Comparison of ENCODE assay signal across 27 cellular contexts in genomic region chr3:66532160-66532587, GRCh38.
"Had no signal": no experiment of that assay in that cellular context is flagged by ENCODE, and none has a peak within 500 bp of the region (broad histone marks: within the 10 kb centered on the region; RNA-seq: fewer than 3 reads in every experiment).

No MANE protein-coding gene starts in this region.

- H3K27ac Mint-ChIP-seq: activated CD4-positive, alpha-beta memory T cell treated with anti-CD3 and anti-CD28 coated beads, Interleukin-2, amount 10 ng/mL, durations not matched to agents 7 days and 5 days; activated CD4-positive, alpha-beta T cell treated with anti-CD3 and anti-CD28 coated beads, Interleukin-2, amount 10 ng/mL, durations not matched to agents 24 days and 14 days; activated CD8-positive, alpha-beta memory T cell treated with anti-CD3 and anti-CD28 coated beads, Interleukin-2, amount 10 ng/mL, durations not matched to agents 7 days and 5 days; activated naive CD8-positive, alpha-beta T cell treated with anti-CD3 and anti-CD28 coated beads, Interleukin-2, amount 50 U/mL, for 24 hours; stimulated activated memory B cell treated with anti-CD40 and anti-IgM and Interleukin-4, amounts not matched to agents 10 μg/mL and 1 μg/mL and 100 μg/mL, for 72 hours; T-helper 1 cell treated with Interleukin-12 subunit alpha and Interleukin-12 subunit beta and Interleukin-4 antibody, amounts not matched to agents 30 μg/mL and 1 μg/mL, for 36 hours had no signal

- H3K4me3 ChIP-seq: coronary artery, esophagus squamous epithelium, gastrocnemius medialis, mucosa of descending colon, sigmoid colon, smooth muscle cell, stomach, suprapubic skin, tibial nerve, uterus had no signal

- H3K36me3 ChIP-seq: esophagus squamous epithelium, gastrocnemius medialis, sigmoid colon, stomach, suprapubic skin, tibial nerve, uterus had no signal

- H3K4me3 Mint-ChIP-seq: activated CD4-positive, alpha-beta memory T cell treated with anti-CD3 and anti-CD28 coated beads, Interleukin-2, amount 10 ng/mL, durations not matched to agents 7 days and 5 days; activated CD4-positive, alpha-beta T cell treated with anti-CD3 and anti-CD28 coated beads, Interleukin-2, amount 10 ng/mL, durations not matched to agents 24 days and 14 days; activated CD8-positive, alpha-beta memory T cell treated with anti-CD3 and anti-CD28 coated beads, Interleukin-2, amount 10 ng/mL, durations not matched to agents 7 days and 5 days; activated naive CD8-positive, alpha-beta T cell treated with anti-CD3 and anti-CD28 coated beads, Interleukin-2, amount 50 U/mL, for 24 hours; memory B cell; stimulated activated memory B cell treated with anti-CD40 and anti-IgM and Interleukin-4, amounts not matched to agents 10 μg/mL and 1 μg/mL and 100 μg/mL, for 72 hours; T-helper 1 cell treated with Interleukin-12 subunit alpha and Interleukin-12 subunit beta and Interleukin-4 antibody, amounts not matched to agents 30 μg/mL and 1 μg/mL, for 36 hours had no signal

- H3K27ac ChIP-seq: coronary artery, esophagus squamous epithelium, gastrocnemius medialis, sigmoid colon, stomach, suprapubic skin, tibial nerve, uterus had no signal

- H3K9me3 ChIP-seq: esophagus squamous epithelium, gastrocnemius medialis, mucosa of descending colon, sigmoid colon, stomach, suprapubic skin, tibial nerve, uterus had no signal

- H3K4me1 ChIP-seq: esophagus squamous epithelium, gastrocnemius medialis, sigmoid colon, stomach, suprapubic skin, tibial nerve, uterus had no signal

- H3K4me1 Mint-ChIP-seq: activated CD4-positive, alpha-beta memory T cell treated with anti-CD3 and anti-CD28 coated beads, Interleukin-2, amount 10 ng/mL, durations not matched to agents 7 days and 5 days; activated CD4-positive, alpha-beta T cell treated with anti-CD3 and anti-CD28 coated beads, Interleukin-2, amount 10 ng/mL, durations not matched to agents 24 days and 14 days; activated CD8-positive, alpha-beta memory T cell treated with anti-CD3 and anti-CD28 coated beads, Interleukin-2, amount 10 ng/mL, durations not matched to agents 7 days and 5 days; activated naive CD8-positive, alpha-beta T cell treated with anti-CD3 and anti-CD28 coated beads, Interleukin-2, amount 50 U/mL, for 24 hours had no signal

- H3K27me3 ChIP-seq: esophagus squamous epithelium, gastrocnemius medialis, sigmoid colon, stomach, suprapubic skin, tibial nerve, uterus had no signal

- H3K36me3 Mint-ChIP-seq: activated CD8-positive, alpha-beta memory T cell treated with anti-CD3 and anti-CD28 coated beads, Interleukin-2, amount 10 ng/mL, durations not matched to agents 7 days and 5 days; memory B cell; stimulated activated memory B cell treated with anti-CD40 and anti-IgM and Interleukin-4, amounts not matched to agents 10 μg/mL and 1 μg/mL and 100 μg/mL, for 72 hours had no signal

- ATAC-seq: activated CD8-positive, alpha-beta memory T cell treated with anti-CD3 and anti-CD28 coated beads, Interleukin-2, amount 10 ng/mL, durations not matched to agents 7 days and 5 days; activated naive CD8-positive, alpha-beta T cell treated with anti-CD3 and anti-CD28 coated beads, Interleukin-2, amount 50 U/mL, for 24 hours; gastrocnemius medialis; left cardiac atrium; mucosa of descending colon; stimulated activated memory B cell treated with anti-CD40 and anti-IgM and Interleukin-4, amounts not matched to agents 10 μg/mL and 1 μg/mL and 100 μg/mL, for 72 hours had no signal

- DNase-seq: activated CD4-positive, alpha-beta memory T cell treated with anti-CD3 and anti-CD28 coated beads, Interleukin-2, amount 10 ng/mL, durations not matched to agents 7 days and 5 days; activated CD4-positive, alpha-beta T cell treated with anti-CD3 and anti-CD28 coated beads, Interleukin-2, amount 10 ng/mL, durations not matched to agents 24 days and 14 days; activated CD8-positive, alpha-beta memory T cell treated with anti-CD3 and anti-CD28 coated beads, Interleukin-2, amount 10 ng/mL, durations not matched to agents 7 days and 5 days; activated effector memory CD4-positive, alpha-beta T cell treated with anti-CD3 and anti-CD28 coated beads, Interleukin-2, amount 50 U/mL, for 16 hours; activated naive CD4-positive, alpha-beta T cell treated with anti-CD3 and anti-CD28 coated beads, Interleukin-2, amount 50 U/mL, for 16 hours; activated naive CD8-positive, alpha-beta T cell treated with anti-CD3 and anti-CD28 coated beads, Interleukin-2, amount 50 U/mL, for 24 hours; activated T-cell treated with anti-CD3 and anti-CD28 coated beads for 4 hours; cerebellar nuclear complex; esophagus squamous epithelium; gastrocnemius medialis; head of caudate nucleus; hypothalamus; left cardiac atrium; mucosa of descending colon; posterior cingulate gyrus; retina; sigmoid colon; stimulated activated CD4-positive, alpha-beta T cell treated with anti-CD3 and anti-CD28 coated beads, Interleukin-15, amount 100 ng/mL, for 24 hours; stomach; uterus had no signal

- H3K9me3 Mint-ChIP-seq: activated CD4-positive, alpha-beta memory T cell treated with anti-CD3 and anti-CD28 coated beads, Interleukin-2, amount 10 ng/mL, durations not matched to agents 7 days and 5 days; activated CD4-positive, alpha-beta T cell treated with anti-CD3 and anti-CD28 coated beads, Interleukin-2, amount 10 ng/mL, durations not matched to agents 24 days and 14 days; activated naive CD8-positive, alpha-beta T cell treated with anti-CD3 and anti-CD28 coated beads, Interleukin-2, amount 50 U/mL, for 24 hours; memory B cell; stimulated activated memory B cell treated with anti-CD40 and anti-IgM and Interleukin-4, amounts not matched to agents 10 μg/mL and 1 μg/mL and 100 μg/mL, for 72 hours; T-helper 1 cell treated with Interleukin-12 subunit alpha and Interleukin-12 subunit beta and Interleukin-4 antibody, amounts not matched to agents 30 μg/mL and 1 μg/mL, for 36 hours had no signal

- H3K27me3 Mint-ChIP-seq: activated CD4-positive, alpha-beta memory T cell treated with anti-CD3 and anti-CD28 coated beads, Interleukin-2, amount 10 ng/mL, durations not matched to agents 7 days and 5 days; activated CD8-positive, alpha-beta memory T cell treated with anti-CD3 and anti-CD28 coated beads, Interleukin-2, amount 10 ng/mL, durations not matched to agents 7 days and 5 days; activated naive CD8-positive, alpha-beta T cell treated with anti-CD3 and anti-CD28 coated beads, Interleukin-2, amount 50 U/mL, for 24 hours had no signal
